1 cellular context compared by ENCODE assay signal in the genomic region with DNA sequence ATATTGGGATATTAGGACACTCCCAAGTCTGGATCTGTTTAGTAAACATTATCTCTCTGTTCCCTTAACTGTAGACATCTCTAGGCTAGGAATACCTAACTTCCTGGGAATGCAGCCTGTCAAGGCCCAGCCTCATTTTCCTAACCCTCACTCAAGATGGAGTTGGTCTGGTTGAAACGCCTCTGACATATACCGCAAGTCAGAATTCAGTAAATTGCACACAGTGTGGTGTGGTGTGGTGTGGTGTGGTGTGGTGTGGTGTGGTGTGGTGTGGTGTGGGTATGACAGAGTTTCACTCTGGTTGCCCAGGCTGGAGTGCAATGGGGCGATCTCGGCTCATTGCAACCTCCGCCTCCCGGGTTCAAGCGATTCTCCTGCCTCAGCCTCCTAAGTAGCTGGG. TPM values are rescaled to one million over a fixed set of nuclear protein-coding genes. Genes with fewer than 3 reads are reported as not detected.
"Had no signal": no experiment of that assay in that cellular context is flagged by ENCODE, and none has a peak within 500 bp of the region (broad histone marks: within the 10 kb centered on the region; RNA-seq: fewer than 3 reads in every experiment).

No MANE protein-coding gene starts in this region.

RNA-seq across cellular contexts. Expression of a gene that starts 30.5 kb away (rescaled TPM):
- polyA plus RNA-seq: neural cell had no signal
